Comparison of ENCODE assay signal across 10 cellular contexts in the genomic region with DNA sequence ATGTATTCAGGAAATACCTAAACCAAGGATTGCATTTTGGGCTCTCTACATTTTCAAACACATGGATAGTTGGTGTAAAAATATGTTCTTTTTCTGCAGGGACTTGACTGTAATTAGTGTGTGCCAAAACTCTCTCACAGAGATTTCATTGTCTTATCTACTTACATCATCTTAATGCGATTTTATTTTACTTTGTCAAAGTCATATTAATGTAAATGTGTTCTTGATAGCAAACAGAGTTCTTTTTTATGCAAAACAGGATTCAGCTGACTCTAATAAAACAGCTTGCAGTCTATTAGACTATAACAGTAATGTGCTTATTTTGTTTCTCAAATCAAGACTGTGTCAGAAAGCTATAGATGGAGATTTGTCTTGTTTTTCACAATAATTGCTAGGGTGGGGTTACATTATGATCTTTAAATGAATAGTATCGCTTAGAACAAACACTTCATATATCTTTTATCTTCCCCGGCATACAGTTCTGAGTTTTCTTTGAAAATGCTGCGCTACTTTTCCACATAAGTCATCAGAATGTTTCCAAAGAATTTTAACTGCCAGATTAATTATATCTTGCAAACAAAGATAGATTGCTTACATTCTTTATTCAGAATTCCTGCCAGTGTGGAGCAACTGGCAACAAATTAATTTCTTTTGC.
DNase-seq lines count a peak whose midpoint lies in the region; ATAC-seq lines count a peak whose summit lies in the region.
"Had no signal": no experiment of that assay in that cellular context is flagged by ENCODE, and none has a peak within 500 bp of the region (broad histone marks: within the 10 kb centered on the region; RNA-seq: fewer than 3 reads in every experiment).

No MANE protein-coding gene starts in this region.

- peaks cover 33% of the 10 kb centered on the region for H3K4me1 ChIP-seq in SJSA1 (replicated peaks)

- ATAC-seq in sciatic nerve (peak; percentile 24), GM21367 (IDR thresholded peaks at IDR 0.05; ENCODE audit: unreplicated experiment) (no peak), HG03045 (IDR thresholded peaks at IDR 0.05; ENCODE audit: unreplicated experiment) (no peak), GM21737 (IDR thresholded peaks at IDR 0.05; ENCODE audit: unreplicated experiment) (no peak)

- intact Hi-C loops in sciatic nerve (cut with DNase I): no loop called here

- H3K36me3 ChIP-seq in SJSA1: no peaks in the 10 kb centered on the region

- H3K9me3 ChIP-seq in SJSA1 (replicated peaks): no peaks in the 10 kb centered on the region
- H3K9me3 ChIP-seq: mucosa of descending colon had no signal

- in situ Hi-C loops in G401 (cut with HindIII; ENCODE audit: low sequenced_read_pairs): no loop called here

- no peaks in the 10 kb centered on the region for H3K27me3 ChIP-seq in SJSA1 (replicated peaks)

- DNase-seq in G401 (ENCODE audit: low spot score) (peak; percentile 30), SJSA1 (ENCODE audit: low read depth in 1 of 2, low spot score in 2 of 2) (peak in 1 of 2 experiments; percentile 72), fibroblast of peridontal ligament (ENCODE audit: extremely low read depth) (peak; percentile 76), sciatic nerve (ENCODE audit: low spot score) (no peak), caudate nucleus (lab: John Stamatoyannopoulos, UW) (no peak)
- DNase-seq: mucosa of descending colon, NCI-H1436 treated with DMSO at 0.1 percent for 48 hours had no signal

- H3K4me3 ChIP-seq in SJSA1: no peak overlapping the region
- H3K4me3 ChIP-seq: mucosa of descending colon had no signal

- H3K27ac ChIP-seq in SJSA1 (peak overlapping the region; percentile 87), caudate nucleus (ENCODE audit: low read depth, low read length) (no peak overlapping the region)

Comparison
In these comparisons a context has a peak if more than half of its experiments do, and no peak if none do; other contexts are left out.
1. DNase-seq: peak in G401 (single experiment) and fibroblast of peridontal ligament (single experiment); none in sciatic nerve (single experiment) and caudate nucleus (0 of 61).